In the genomic region with DNA sequence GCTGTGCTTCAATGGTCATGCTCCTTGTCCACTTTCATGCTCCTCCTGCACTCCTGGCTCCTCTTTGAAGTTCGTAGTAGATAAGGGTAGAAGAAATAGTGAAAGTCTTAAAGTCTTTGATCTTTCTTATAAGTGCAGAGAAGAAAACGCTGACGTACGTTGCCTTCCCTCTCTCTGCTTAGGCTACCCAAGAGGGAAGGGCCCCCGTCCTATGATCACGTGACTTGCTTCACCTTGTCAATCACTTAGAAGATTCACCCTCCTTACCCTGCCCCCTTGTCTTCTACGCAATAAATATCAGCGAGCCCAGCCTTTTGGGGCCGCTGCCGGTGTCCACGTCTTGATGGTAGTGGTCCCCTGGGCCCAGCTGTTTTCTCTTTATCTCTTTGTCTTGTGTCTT, we compare ENCODE assay signal across 14 cellular contexts. TPM values are rescaled to one million over a fixed set of nuclear protein-coding genes. Genes with fewer than 3 reads are reported as not detected.
"Had no signal": no experiment of that assay in that cellular context is flagged by ENCODE, and none has a peak within 500 bp of the region (broad histone marks: within the 10 kb centered on the region; RNA-seq: fewer than 3 reads in every experiment).

No MANE protein-coding gene starts in this region.

RNA-seq across cellular contexts. Expression of a gene that starts 22.6 kb away (rescaled TPM):
- total RNA-seq: activated B cell treated with CpG ODN at 0.5 μM for 24 hours; activated CD8-positive, alpha-beta memory T cell treated with anti-CD3 and anti-CD28 coated beads for 36 hours; bronchial epithelial cell; endothelial cell of umbilical vein; fibroblast of lung; fibroblast of villous mesenchyme; gastroesophageal sphincter; kidney epithelial cell; osteocyte; posterior vena cava; spleen; T-helper 2 cell treated with Interferon-gamma antibody and Interleukin-4, amounts not matched to agents 100 ng/mL and 5 ng/mL, for 36 hours; transverse colon; urinary bladder had no signal
- polyA plus RNA-seq: endothelial cell of umbilical vein, fibroblast of lung, spleen, urinary bladder had no signal

RNA-seq across cellular contexts. Expression of a gene that starts 28.1 kb away (rescaled TPM):
- total RNA-seq: activated B cell treated with CpG ODN at 0.5 μM for 24 hours, endothelial cell of umbilical vein had no signal
